In the genomic region with DNA sequence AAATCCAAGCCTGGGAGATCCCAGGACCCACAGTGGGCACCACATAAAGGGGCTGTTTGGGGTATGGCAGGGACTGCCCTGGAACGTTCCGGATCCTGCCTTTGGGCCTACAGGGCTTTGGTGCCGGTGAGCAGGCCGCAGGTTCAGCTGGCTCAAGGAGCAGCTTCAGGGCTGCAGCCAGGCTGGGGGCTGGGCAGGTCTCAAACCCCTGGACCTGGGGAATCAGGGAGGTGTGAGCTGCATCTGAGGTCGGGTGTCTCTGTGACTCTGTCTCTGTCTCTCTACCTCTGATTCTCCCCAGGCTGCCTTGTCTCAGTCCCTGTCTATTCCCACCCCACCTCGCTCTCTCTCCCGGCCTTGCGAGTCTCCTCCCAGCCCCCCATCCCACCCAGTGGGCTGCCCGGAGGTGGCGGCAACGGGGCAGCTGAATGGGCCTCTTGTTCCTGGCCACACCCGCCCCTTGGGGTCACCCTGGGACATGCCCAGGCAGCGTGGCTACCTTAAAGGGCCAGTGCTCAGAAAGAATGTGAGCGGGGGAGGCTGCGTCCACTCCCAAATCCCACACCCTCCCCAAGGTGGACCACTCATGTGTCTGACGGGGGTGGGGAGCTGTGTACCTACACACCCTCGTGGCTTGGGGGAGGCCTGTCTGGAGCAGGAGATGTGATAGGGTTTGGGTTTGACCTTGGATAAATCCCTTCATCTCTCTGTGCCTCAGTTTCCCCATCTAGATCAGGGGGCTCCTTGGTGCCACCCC, we compare ENCODE assay signal across 1 cellular context.
TF ChIP-seq lines count a peak whose summit lies in the region.

No MANE protein-coding gene starts in this region.

TF ChIP-seq in K562, 482 proteins besides CTCF, POLR2A, EP300 and RAD21:
- TF ChIP-seq HMG20A (CRISPR knock-in tag; conservative IDR thresholded peaks at IDR 0.05): no peak
- TF ChIP-seq ZFP36 (IDR thresholded peaks at IDR 0.05; ENCODE audit: low read depth, low read length, partially characterized antibody): peak; percentile 82
- peak; percentile 30 for TF ChIP-seq RBM22 (IDR thresholded peaks at IDR 0.05; ENCODE audit: low read depth, low read length, poor library complexity, severe bottlenecking)
- TF ChIP-seq, protein P1, sequence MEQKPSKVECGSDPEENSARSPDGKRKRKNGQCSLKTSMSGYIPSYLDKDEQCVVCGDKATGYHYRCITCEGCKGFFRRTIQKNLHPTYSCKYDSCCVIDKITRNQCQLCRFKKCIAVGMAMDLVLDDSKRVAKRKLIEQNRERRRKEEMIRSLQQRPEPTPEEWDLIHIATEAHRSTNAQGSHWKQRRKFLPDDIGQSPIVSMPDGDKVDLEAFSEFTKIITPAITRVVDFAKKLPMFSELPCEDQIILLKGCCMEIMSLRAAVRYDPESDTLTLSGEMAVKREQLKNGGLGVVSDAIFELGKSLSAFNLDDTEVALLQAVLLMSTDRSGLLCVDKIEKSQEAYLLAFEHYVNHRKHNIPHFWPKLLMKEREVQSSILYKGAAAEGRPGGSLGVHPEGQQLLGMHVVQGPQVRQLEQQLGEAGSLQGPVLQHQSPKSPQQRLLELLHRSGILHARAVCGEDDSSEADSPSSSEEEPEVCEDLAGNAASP (IDR thresholded peaks at IDR 0.05): peak; percentile 59; the same call in 1 of the 2 replicates
- TF ChIP-seq, protein P2, sequence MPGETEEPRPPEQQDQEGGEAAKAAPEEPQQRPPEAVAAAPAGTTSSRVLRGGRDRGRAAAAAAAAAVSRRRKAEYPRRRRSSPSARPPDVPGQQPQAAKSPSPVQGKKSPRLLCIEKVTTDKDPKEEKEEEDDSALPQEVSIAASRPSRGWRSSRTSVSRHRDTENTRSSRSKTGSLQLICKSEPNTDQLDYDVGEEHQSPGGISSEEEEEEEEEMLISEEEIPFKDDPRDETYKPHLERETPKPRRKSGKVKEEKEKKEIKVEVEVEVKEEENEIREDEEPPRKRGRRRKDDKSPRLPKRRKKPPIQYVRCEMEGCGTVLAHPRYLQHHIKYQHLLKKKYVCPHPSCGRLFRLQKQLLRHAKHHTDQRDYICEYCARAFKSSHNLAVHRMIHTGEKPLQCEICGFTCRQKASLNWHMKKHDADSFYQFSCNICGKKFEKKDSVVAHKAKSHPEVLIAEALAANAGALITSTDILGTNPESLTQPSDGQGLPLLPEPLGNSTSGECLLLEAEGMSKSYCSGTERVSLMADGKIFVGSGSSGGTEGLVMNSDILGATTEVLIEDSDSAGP (CRISPR knock-in tag; IDR thresholded peaks at IDR 0.05): peak; percentile 88
